In genomic region chrX:13123857-13124345, GRCh38 we compare ENCODE assay signal across 9 cellular contexts.
DNase-seq lines count a peak whose midpoint lies in the region; ATAC-seq lines count a peak whose summit lies in the region.
"Had no signal": no experiment of that assay in that cellular context is flagged by ENCODE, and none has a peak within 500 bp of the region (broad histone marks: within the 10 kb centered on the region; RNA-seq: fewer than 3 reads in every experiment).

No MANE protein-coding gene starts in this region.

- H3K27ac ChIP-seq in thymus (ENCODE audit: low read depth) (peak overlapping the region; percentile 65), substantia nigra (ENCODE audit: low read depth, low read length, poor library complexity, severe bottlenecking) (no peak overlapping the region)

- ATAC-seq in activated T-cell treated with anti-CD3 and anti-CD28 coated beads, Interleukin-2, amount 50 U/mL, for 4 hours: peak; percentile 40 to 52
- ATAC-seq in sciatic nerve: no peak

- peak overlapping the region; percentile 21 for H3K4me3 Mint-ChIP-seq in activated T-cell treated with anti-CD3 and anti-CD28 coated beads, Interleukin-2, amount 50 U/mL, for 4 hours
- H3K4me3 Mint-ChIP-seq in activated CD4-positive, alpha-beta memory T cell treated with anti-CD3 and anti-CD28 coated beads, Interleukin-2, amount 10 ng/mL, durations not matched to agents 7 days and 5 days: peak overlapping the region; percentile 32

- H3K4me1 ChIP-seq in thymus (ENCODE audit: control insufficient read depth, insufficient read depth, low read length): peaks cover 5% of the 10 kb centered on the region

- H3K9me3 ChIP-seq in thymus (ENCODE audit: control insufficient read depth): no peaks in the 10 kb centered on the region

- POLR2A ChIA-PET in activated CD4-positive, alpha-beta memory T cell treated with anti-CD3 and anti-CD28 coated beads, Interleukin-2, amount 10 ng/mL, durations not matched to agents 7 days and 5 days (lab: Charles Lee): interaction anchor here (0.8 to 1.6 kb wide), 3 partner anchors 32 to 174 kb away, joined by 3 to 5 read pairs (median 4); no protein-coding TSS in a partner anchor

- no peaks in the 10 kb centered on the region for H3K9me3 Mint-ChIP-seq in activated T-cell treated with anti-CD3 and anti-CD28 coated beads, Interleukin-2, amount 50 U/mL, for 4 hours
- H3K9me3 Mint-ChIP-seq in activated CD4-positive, alpha-beta memory T cell treated with anti-CD3 and anti-CD28 coated beads, Interleukin-2, amount 10 ng/mL, durations not matched to agents 7 days and 5 days: no peaks in the 10 kb centered on the region

- peak overlapping the region; percentile 83 for H3K27ac Mint-ChIP-seq in activated CD4-positive, alpha-beta memory T cell treated with anti-CD3 and anti-CD28 coated beads, Interleukin-2, amount 10 ng/mL, durations not matched to agents 7 days and 5 days

- 10% methylated on average over 7 of the region's 7 CpGs for WGBS in thymus

- H3K4me3 ChIP-seq in thymus (ENCODE audit: low read length): no peak overlapping the region

- CTCF ChIA-PET in activated CD4-positive, alpha-beta memory T cell treated with anti-CD3 and anti-CD28 coated beads, Interleukin-2, amount 10 ng/mL, durations not matched to agents 7 days and 5 days (lab: Charles Lee): interaction anchor here (1.0 to 1.4 kb wide), 2 partner anchors 31 to 177 kb away, joined by 3 to 6 read pairs; no protein-coding TSS in a partner anchor

- H3K4me1 Mint-ChIP-seq in activated T-cell treated with anti-CD3 and anti-CD28 coated beads, Interleukin-2, amount 50 U/mL, for 4 hours (ENCODE audit: low read depth): peaks cover 42% of the 10 kb centered on the region
- H3K4me1 Mint-ChIP-seq in activated CD4-positive, alpha-beta memory T cell treated with anti-CD3 and anti-CD28 coated beads, Interleukin-2, amount 10 ng/mL, durations not matched to agents 7 days and 5 days: peaks cover 43% of the 10 kb centered on the region

- intact Hi-C loops in sciatic nerve (cut with DNase I): no loop called here

- H3K36me3 ChIP-seq in thymus (ENCODE audit: control insufficient read depth, insufficient read depth): no peaks in the 10 kb centered on the region

- no peaks in the 10 kb centered on the region for H3K27me3 ChIP-seq in thymus (ENCODE audit: control insufficient read depth, insufficient read depth)

- H3K27me3 Mint-ChIP-seq in activated T-cell treated with anti-CD3 and anti-CD28 coated beads, Interleukin-2, amount 50 U/mL, for 4 hours (ENCODE audit: low read depth): no peaks in the 10 kb centered on the region
- no peaks in the 10 kb centered on the region for H3K27me3 Mint-ChIP-seq in activated CD4-positive, alpha-beta memory T cell treated with anti-CD3 and anti-CD28 coated beads, Interleukin-2, amount 10 ng/mL, durations not matched to agents 7 days and 5 days

- no peak for DNase-seq in activated T-cell treated with anti-CD3 and anti-CD28 coated beads, Interleukin-2, amount 50 U/mL, for 4 hours
- DNase-seq in activated T-cell treated with anti-CD3 and anti-CD28 coated beads, Interleukin-2, amount 50 U/mL, for 48 hours: no peak
- peak; percentile 17 for DNase-seq in activated CD4-positive, alpha-beta memory T cell treated with anti-CD3 and anti-CD28 coated beads, Interleukin-2, amount 10 ng/mL, durations not matched to agents 7 days and 5 days
- peak; percentile 12 for DNase-seq in hepatic stellate cell (ENCODE audit: low spot score)
- no peak for DNase-seq in sciatic nerve (ENCODE audit: low spot score)
- DNase-seq in NCI-H1694 (lab: John Stamatoyannopoulos, UW): no peak
- no peak for DNase-seq in substantia nigra (lab: John Stamatoyannopoulos, UW)
- DNase-seq: activated CD4-positive, CD25-positive, alpha-beta regulatory T cell treated with anti-CD3 and anti-CD28 coated beads, Interleukin-2, amount 50 U/mL, for 72 hours had no signal

- H3K36me3 Mint-ChIP-seq in activated T-cell treated with anti-CD3 and anti-CD28 coated beads, Interleukin-2, amount 50 U/mL, for 4 hours (ENCODE audit: insufficient read depth): no peaks in the 10 kb centered on the region
- H3K36me3 Mint-ChIP-seq in activated CD4-positive, alpha-beta memory T cell treated with anti-CD3 and anti-CD28 coated beads, Interleukin-2, amount 10 ng/mL, durations not matched to agents 7 days and 5 days (ENCODE audit: low read depth): peaks cover 16% of the 10 kb centered on the region

Comparison
In these comparisons a context has a peak if more than half of its experiments do, and no peak if none do; other contexts are left out.
1. DNase-seq: peak in activated CD4-positive, alpha-beta memory T cell treated with anti-CD3 and anti-CD28 coated beads, Interleukin-2, amount 10 ng/mL, durations not matched to agents 7 days and 5 days (single experiment) and hepatic stellate cell (single experiment); none in activated T-cell treated with anti-CD3 and anti-CD28 coated beads, Interleukin-2, amount 50 U/mL, for 4 hours (single experiment), activated T-cell treated with anti-CD3 and anti-CD28 coated beads, Interleukin-2, amount 50 U/mL, for 48 hours (0 of 2), sciatic nerve (single experiment), NCI-H1694 (single experiment) and substantia nigra (0 of 49).